ENCODE assay signal across 24 cellular contexts in genomic region chr22:49044776-49045175, GRCh38.
"Had no signal": no experiment of that assay in that cellular context is flagged by ENCODE, and none has a peak within 500 bp of the region (broad histone marks: within the 10 kb centered on the region; RNA-seq: fewer than 3 reads in every experiment).

No MANE protein-coding gene starts in this region.

- H3K9me3 ChIP-seq: left ventricle myocardium inferior, mucosa of descending colon, pancreas, right atrium auricular region, right lobe of liver, stomach, testis, thyroid gland, transverse colon, uterus had no signal

- H3K27ac ChIP-seq: left ventricle myocardium inferior, pancreas, right atrium auricular region, right lobe of liver, skin epidermis, stomach, testis, thyroid gland, transverse colon, uterus had no signal

- DNase-seq: hypothalamus; immature natural killer cell; kidney; left ventricle myocardium inferior; midbrain; mucosa of descending colon; naive thymus-derived CD4-positive, alpha-beta T cell; nucleus accumbens; pancreas; right lobe of liver; stimulated activated CD4-positive, alpha-beta T cell treated with anti-CD3 and anti-CD28 coated beads, Interleukin-12 subunit alpha, Interleukin-12 subunit beta, amount 100 ng/mL, for 4 hours; stimulated activated CD4-positive, alpha-beta T cell treated with anti-CD3 and anti-CD28 coated beads, Interleukin-15, amount 100 ng/mL, for 24 hours; stimulated activated CD4-positive, alpha-beta T cell treated with anti-CD3 and anti-CD28 coated beads, Interleukin-2, amount 100 ng/mL, for 24 hours; stimulated activated CD4-positive, alpha-beta T cell treated with anti-CD3 and anti-CD28 coated beads, Interleukin-4, amount 100 ng/mL, for 1 hour; stimulated activated naive B cell treated with anti-CD40 and anti-IgM and Interleukin-4, amounts not matched to agents 10 μg/mL and 1 μg/mL and 100 μg/mL, for 72 hours; stimulated activated naive CD8-positive, alpha-beta T cell treated with anti-CD3 and anti-CD28 coated beads, Interleukin-15, Interleukin-2, amounts not matched to agents 100 U/mL and 50 U/mL, for 24 hours; stomach; testis; thyroid gland; transverse colon; uterus had no signal

- H3K4me1 ChIP-seq: left ventricle myocardium inferior, pancreas, right atrium auricular region, stomach, testis, thyroid gland, transverse colon, uterus had no signal

- H3K36me3 ChIP-seq: left ventricle myocardium inferior, pancreas, right atrium auricular region, right lobe of liver, stomach, thyroid gland, transverse colon, uterus had no signal

- ATAC-seq: mucosa of descending colon; naive thymus-derived CD4-positive, alpha-beta T cell; natural killer cell treated with Interleukin-12 subunit alpha and Interleukin-12 subunit beta and Interleukin-15 and Interleukin-18, amount 100 ng/mL, for 72 hours; pancreas; right lobe of liver; stimulated activated naive B cell treated with anti-CD40 and anti-IgM and Interleukin-4, amounts not matched to agents 10 μg/mL and 1 μg/mL and 100 μg/mL, for 72 hours; stimulated activated naive CD8-positive, alpha-beta T cell treated with anti-CD3 and anti-CD28 coated beads, Interleukin-15, Interleukin-2, amounts not matched to agents 100 U/mL and 50 U/mL, for 24 hours had no signal

- H3K4me3 ChIP-seq: left ventricle myocardium inferior, mucosa of descending colon, pancreas, right atrium auricular region, right lobe of liver, skin epidermis, stomach, testis, thyroid gland, transverse colon, uterus had no signal

- H3K27me3 ChIP-seq: pancreas, right atrium auricular region, right lobe of liver, testis, thyroid gland, transverse colon, uterus had no signal
